ENCODE assay signal across 2 cellular contexts in the genomic region with DNA sequence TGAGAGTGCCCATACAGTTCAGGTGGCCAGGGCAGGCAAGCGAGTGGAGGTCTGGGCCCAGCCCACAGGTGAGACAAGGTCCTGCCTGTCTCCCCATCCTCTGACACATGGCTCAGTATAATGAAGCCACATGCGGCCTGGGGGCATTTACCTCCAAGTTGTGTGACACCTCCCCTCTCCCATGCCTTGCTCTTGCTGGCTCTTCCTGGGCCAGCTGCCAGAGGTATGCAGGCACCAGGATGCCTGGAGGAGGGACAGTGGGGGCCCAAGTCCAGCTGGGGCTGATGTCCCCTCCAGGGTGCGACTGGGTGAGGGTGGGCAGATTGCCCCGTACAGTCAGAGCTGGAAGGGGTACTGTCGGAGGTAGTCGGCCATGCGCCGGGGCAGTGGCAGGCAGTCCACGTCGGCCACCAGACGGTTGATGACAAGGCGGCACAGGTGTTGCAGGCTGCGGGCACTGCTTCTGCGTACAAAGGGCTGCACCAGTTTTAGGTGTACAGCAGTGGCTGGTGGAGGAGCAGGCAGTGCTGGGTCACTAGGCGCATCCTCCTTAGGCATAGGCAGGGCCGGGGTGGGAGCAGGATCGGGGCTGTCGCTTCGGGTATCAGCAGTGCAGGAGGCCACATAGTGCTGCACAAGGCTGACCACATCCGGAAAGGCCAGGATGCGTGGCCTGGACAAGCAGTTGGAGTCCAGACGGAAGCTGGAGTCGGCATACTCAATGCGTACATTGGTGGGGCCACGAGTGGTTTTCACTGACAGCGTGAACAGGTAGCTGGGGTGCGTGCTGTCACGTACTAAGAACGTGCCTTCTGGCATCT.
TF ChIP-seq lines count a peak whose summit lies in the region.

No MANE protein-coding gene starts in this region.

TF ChIP-seq in GM12891, 5 proteins besides CTCF, POLR2A, EP300 and RAD21:
- TF ChIP-seq TAF1 (IDR thresholded peaks at IDR 0.05; ENCODE audit: low read depth, low read length) (no peak), POU2F2 (IDR thresholded peaks at IDR 0.05; ENCODE audit: low read depth, low read length) (no peak), PAX5 (IDR thresholded peaks at IDR 0.05; ENCODE audit: insufficient read depth, low read length, severe bottlenecking) (no peak), SPI1 (IDR thresholded peaks at IDR 0.05; ENCODE audit: low read depth, low read length) (no peak), POLR2AphosphoS5 (IDR thresholded peaks at IDR 0.05; ENCODE audit: low read depth, low read length) (no peak)
TF ChIP-seq in GM12891: peak in this region for 0.

TF ChIP-seq in SK-N-SH, 30 proteins besides CTCF, POLR2A, EP300 and RAD21:
- TF ChIP-seq RFX5 (IDR thresholded peaks at IDR 0.05; ENCODE audit: low read length) (no peak), TEAD4 (IDR thresholded peaks at IDR 0.05; ENCODE audit: borderline replicate concordance, insufficient read depth) (no peak), JUND (IDR thresholded peaks at IDR 0.05) (no peak), RXRA (IDR thresholded peaks at IDR 0.05; ENCODE audit: borderline replicate concordance, low read depth) (no peak), FOSL2 (IDR thresholded peaks at IDR 0.05; ENCODE audit: borderline replicate concordance, low read depth) (no peak)
